Comparison of ENCODE assay signal across 8 cellular contexts in the genomic region with DNA sequence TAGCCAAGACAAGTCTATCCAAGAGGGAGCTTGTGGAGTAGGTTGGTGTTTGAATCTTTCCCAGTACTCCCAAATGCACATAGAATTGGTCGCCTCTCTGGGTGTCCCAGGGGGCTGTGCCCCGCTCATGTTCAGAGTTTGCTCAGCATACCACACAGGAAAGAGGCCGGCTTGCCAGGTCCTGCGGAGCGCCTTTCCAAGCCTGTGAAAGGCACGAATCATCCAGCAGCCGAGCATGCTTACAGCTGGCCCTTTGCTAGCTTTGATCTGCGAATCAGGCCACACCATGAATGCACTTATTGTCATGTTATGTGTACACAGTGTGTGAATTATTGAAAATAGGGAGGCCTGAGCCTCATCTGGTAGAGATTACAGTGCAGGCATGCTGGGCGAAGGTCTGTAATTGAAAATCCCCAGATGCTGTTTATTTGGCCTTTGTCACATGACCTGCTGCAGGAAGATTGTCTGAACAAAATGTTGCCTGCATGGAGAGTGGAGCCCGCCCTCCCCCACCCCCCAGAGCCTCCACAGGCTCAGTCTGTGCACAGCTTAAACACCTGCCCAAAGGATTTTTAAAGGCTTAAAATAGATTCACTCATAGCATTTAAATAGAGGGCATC.
DNase-seq lines count a peak whose midpoint lies in the region; ATAC-seq, FAIRE-seq and TF ChIP-seq lines count a peak whose summit lies in the region.

No MANE protein-coding gene starts in this region.

- FAIRE-seq in urothelium cell line (lab: Jason Lieb, UNC) = no peak

- no peak overlapping the region for H3K9ac ChIP-seq in rectal smooth muscle tissue (ENCODE audit: low read length)

- peak; percentile 27 for DNase-seq in H7
- peak; percentile 100 for DNase-seq in NCI-H748 (lab: John Stamatoyannopoulos, UW; ENCODE audit: unreplicated experiment)
- DNase-seq in foreskin fibroblast = peak; percentile 52 to 76
- DNase-seq in putamen (ENCODE audit: low spot score) = no peak
- DNase-seq in urothelium cell line (ENCODE audit: low spot score) = no peak
- DNase-seq in hepatic stellate cell (ENCODE audit: low spot score) = no peak

- ATAC-seq in HG03139 (IDR thresholded peaks at IDR 0.05; ENCODE audit: unreplicated experiment) = no peak

- H3K4me1 ChIP-seq in rectal smooth muscle tissue (ENCODE audit: control insufficient read depth, insufficient read depth, low read length) = peaks cover 41% of the 10 kb centered on the region

- no peaks in the 10 kb centered on the region for H3K27me3 ChIP-seq in H7 (ENCODE audit: control insufficient read depth, insufficient read depth, low read length)
- no peaks in the 10 kb centered on the region for H3K27me3 ChIP-seq in rectal smooth muscle tissue (ENCODE audit: control insufficient read depth, insufficient read depth, low read length)

- H3K27ac ChIP-seq in rectal smooth muscle tissue (ENCODE audit: low read depth, low read length) = peak overlapping the region; percentile 76

- no peak overlapping the region for H3K4me3 ChIP-seq in H7 (ENCODE audit: insufficient read depth, low read depth, low read length)
- no peak overlapping the region for H3K4me3 ChIP-seq in foreskin fibroblast (ENCODE audit: low read depth in 1 of 2, low read length in 2 of 2)
- peak overlapping the region; percentile 30 for H3K4me3 ChIP-seq in rectal smooth muscle tissue (ENCODE audit: low read length)

- no peak for TF ChIP-seq CTCF in foreskin fibroblast (IDR thresholded peaks at IDR 0.05; ENCODE audit: low read depth, low read length)

- H3K36me3 ChIP-seq in H7 (replicated peaks; ENCODE audit: control insufficient read depth, insufficient read depth, low read length) = no peaks in the 10 kb centered on the region
- H3K36me3 ChIP-seq in rectal smooth muscle tissue (ENCODE audit: control insufficient read depth, insufficient read depth, low read length) = no peaks in the 10 kb centered on the region

Comparison
In these comparisons a context has a peak if more than half of its experiments do, and no peak if none do; other contexts are left out.
1. DNase-seq: peak in H7 (single experiment), NCI-H748 (single experiment) and foreskin fibroblast (2 of 2); none in putamen (single experiment), urothelium cell line (single experiment) and hepatic stellate cell (single experiment).